1 cellular context compared by ENCODE assay signal in genomic region chr11:8682219-8683114, GRCh38.
TF ChIP-seq lines count a peak whose summit lies in the region.

TSS of gene RPL27A (plus strand) at chr11:8682792. CDS start at chr11:8682814, 22 bp downstream.
A gene with protein sequence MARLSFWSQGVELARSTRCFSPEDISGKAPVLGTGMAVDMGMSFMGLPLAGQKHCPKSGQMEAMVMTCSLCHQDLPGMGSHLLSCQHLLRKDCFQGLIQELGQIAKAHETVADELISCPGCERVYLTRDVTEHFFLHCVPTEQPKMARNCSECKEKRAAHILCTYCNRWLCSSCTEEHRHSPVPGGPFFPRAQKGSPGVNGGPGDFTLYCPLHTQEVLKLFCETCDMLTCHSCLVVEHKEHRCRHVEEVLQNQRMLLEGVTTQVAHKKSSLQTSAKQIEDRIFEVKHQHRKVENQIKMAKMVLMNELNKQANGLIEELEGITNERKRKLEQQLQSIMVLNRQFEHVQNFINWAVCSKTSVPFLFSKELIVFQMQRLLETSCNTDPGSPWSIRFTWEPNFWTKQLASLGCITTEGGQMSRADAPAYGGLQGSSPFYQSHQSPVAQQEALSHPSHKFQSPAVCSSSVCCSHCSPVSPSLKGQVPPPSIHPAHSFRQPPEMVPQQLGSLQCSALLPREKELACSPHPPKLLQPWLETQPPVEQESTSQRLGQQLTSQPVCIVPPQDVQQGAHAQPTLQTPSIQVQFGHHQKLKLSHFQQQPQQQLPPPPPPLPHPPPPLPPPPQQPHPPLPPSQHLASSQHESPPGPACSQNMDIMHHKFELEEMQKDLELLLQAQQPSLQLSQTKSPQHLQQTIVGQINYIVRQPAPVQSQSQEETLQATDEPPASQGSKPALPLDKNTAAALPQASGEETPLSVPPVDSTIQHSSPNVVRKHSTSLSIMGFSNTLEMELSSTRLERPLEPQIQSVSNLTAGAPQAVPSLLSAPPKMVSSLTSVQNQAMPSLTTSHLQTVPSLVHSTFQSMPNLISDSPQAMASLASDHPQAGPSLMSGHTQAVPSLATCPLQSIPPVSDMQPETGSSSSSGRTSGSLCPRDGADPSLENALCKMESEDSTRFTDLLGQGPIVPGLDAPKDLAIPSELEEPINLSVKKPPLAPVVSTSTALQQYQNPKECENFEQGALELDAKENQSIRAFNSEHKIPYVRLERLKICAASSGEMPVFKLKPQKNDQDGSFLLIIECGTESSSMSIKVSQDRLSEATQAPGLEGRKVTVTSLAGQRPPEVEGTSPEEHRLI (N-terminal part only) (minus strand): TSS chr11:8682665. CDS start chr11:8672274, 10,391 bp downstream.

TF ChIP-seq in HepG2, 621 proteins besides CTCF, POLR2A, EP300 and RAD21 (continued from another document and continues in another):
- TF ChIP-seq ARNTL (CRISPR knock-in tag; IDR thresholded peaks at IDR 0.05) (0 out of 2 replicates have a peak, but pooled peaks have one; percentile 62), MXD1 (CRISPR knock-in tag; IDR thresholded peaks at IDR 0.05) (peak; percentile 83; the same call in 1 of the 2 replicates), NFKBIZ (CRISPR knock-in tag; IDR thresholded peaks at IDR 0.05) (peak; percentile 22; the same call in 1 of the 2 replicates), SAFB2 (CRISPR knock-in tag; IDR thresholded peaks at IDR 0.05; ENCODE audit: borderline replicate concordance, low read depth) (no peak; the same call in 1 of the 2 replicates), ZFP1 (CRISPR knock-in tag; IDR thresholded peaks at IDR 0.05) (no peak), ZNF44 (CRISPR knock-in tag; IDR thresholded peaks at IDR 0.05) (peak; percentile 68; the same call in 1 of the 2 replicates), ZNF761 (CRISPR knock-in tag; conservative IDR thresholded peaks at IDR 0.05) (peak; percentile 87), IRX3 (CRISPR knock-in tag; IDR thresholded peaks at IDR 0.05; ENCODE audit: borderline replicate concordance, low read depth) (0 out of 2 replicates have a peak, but pooled peaks have one; percentile 31), ZNF460 (CRISPR knock-in tag; IDR thresholded peaks at IDR 0.05; ENCODE audit: borderline replicate concordance) (no peak), BHLHE40 (IDR thresholded peaks at IDR 0.05; ENCODE audit: low read length) (no peak), ZMYM2 (CRISPR knock-in tag; IDR thresholded peaks at IDR 0.05) (0 out of 2 replicates have a peak, but pooled peaks have one; percentile 17), MLLT10 (CRISPR knock-in tag; IDR thresholded peaks at IDR 0.05) (no peak), NKX3-1 (CRISPR knock-in tag; IDR thresholded peaks at IDR 0.05) (peak; percentile 60), RFX5 (IDR thresholded peaks at IDR 0.05; ENCODE audit: low read depth, low read length) (no peak), ISL2 (CRISPR knock-in tag; IDR thresholded peaks at IDR 0.05) (peak; percentile 65), ZFY (CRISPR knock-in tag; IDR thresholded peaks at IDR 0.05) (peak; percentile 99), ZNF773 (CRISPR knock-in tag; IDR thresholded peaks at IDR 0.05; ENCODE audit: borderline replicate concordance) (peak; percentile 11; the same call in 1 of the 2 replicates), TP53 (CRISPR knock-in tag; conservative IDR thresholded peaks at IDR 0.05) (no peak), GATA4 (IDR thresholded peaks at IDR 0.05; ENCODE audit: borderline replicate concordance, low read depth) (peak; percentile 51; the same call in 1 of the 2 replicates), FOXK1 (CRISPR knock-in tag; IDR thresholded peaks at IDR 0.05; ENCODE audit: borderline replicate concordance, low read depth) (no peak), PITX1 (CRISPR knock-in tag; IDR thresholded peaks at IDR 0.05) (peak; percentile 85), ZNF567 (CRISPR knock-in tag; IDR thresholded peaks at IDR 0.05; ENCODE audit: borderline replicate concordance) (no peak), SMYD3 (CRISPR knock-in tag; IDR thresholded peaks at IDR 0.05) (no peak), ZMAT3 (CRISPR knock-in tag; conservative IDR thresholded peaks at IDR 0.05) (peak; percentile 86), SIN3A (IDR thresholded peaks at IDR 0.05; ENCODE audit: borderline replicate concordance, low read depth, low read length) (peak; percentile 93; the same call in 1 of the 2 replicates), FOXO1 (CRISPR knock-in tag; IDR thresholded peaks at IDR 0.05) (no peak; the same call in 1 of the 2 replicates), ZNF784 (CRISPR knock-in tag; IDR thresholded peaks at IDR 0.05; ENCODE audit: borderline replicate concordance) (peak; percentile 55; the same call in 1 of the 2 replicates), CC2D1A (CRISPR knock-in tag; IDR thresholded peaks at IDR 0.05) (no peak), ZNF720 (CRISPR knock-in tag; IDR thresholded peaks at IDR 0.05) (no peak), ZNF234 (CRISPR knock-in tag; conservative IDR thresholded peaks at IDR 0.05) (peak; percentile 66; the same call in 1 of the 2 replicates), JUN (CRISPR knock-in tag; IDR thresholded peaks at IDR 0.05) (no peak), ZNF547 (CRISPR knock-in tag; IDR thresholded peaks at IDR 0.05) (0 out of 2 replicates have a peak, but pooled peaks have one; percentile 64), ZNF615 (CRISPR knock-in tag; IDR thresholded peaks at IDR 0.05; ENCODE audit: borderline replicate concordance) (0 out of 2 replicates have a peak, but pooled peaks have one; percentile 16), NCOA5 (CRISPR knock-in tag; IDR thresholded peaks at IDR 0.05) (no peak), ZNF160 (CRISPR knock-in tag; IDR thresholded peaks at IDR 0.05) (peak; percentile 77), ZNF841 (CRISPR knock-in tag; IDR thresholded peaks at IDR 0.05; ENCODE audit: borderline replicate concordance) (no peak), ZFAT (CRISPR knock-in tag; conservative IDR thresholded peaks at IDR 0.05) (no peak), PAF1 (CRISPR knock-in tag; IDR thresholded peaks at IDR 0.05) (no peak; the same call in 1 of the 2 replicates), CAMTA2 (CRISPR knock-in tag; IDR thresholded peaks at IDR 0.05; ENCODE audit: borderline replicate concordance) (0 out of 2 replicates have a peak, but pooled peaks have one; percentile 48), MEF2D (CRISPR knock-in tag; IDR thresholded peaks at IDR 0.05) (0 out of 2 replicates have a peak, but pooled peaks have one; percentile 28), PRPF4 (IDR thresholded peaks at IDR 0.05; ENCODE audit: low read depth, low read length, poor library complexity, severe bottlenecking) (no peak), HNRNPLL (IDR thresholded peaks at IDR 0.05; ENCODE audit: low read depth, low read length, poor library complexity, severe bottlenecking) (peak; percentile 64), ZNF468 (CRISPR knock-in tag; IDR thresholded peaks at IDR 0.05) (no peak), MXD4 (CRISPR knock-in tag; IDR thresholded peaks at IDR 0.05) (peak; percentile 61; the same call in 1 of the 2 replicates), SPEN (CRISPR knock-in tag; IDR thresholded peaks at IDR 0.05; ENCODE audit: low read depth) (peak; percentile 99), RFXAP (CRISPR knock-in tag; IDR thresholded peaks at IDR 0.05; ENCODE audit: borderline replicate concordance) (peak; percentile 86; the same call in 1 of the 2 replicates), ZSCAN9 (CRISPR knock-in tag; IDR thresholded peaks at IDR 0.05; ENCODE audit: borderline replicate concordance) (no peak), ZNF510 (CRISPR knock-in tag; IDR thresholded peaks at IDR 0.05; ENCODE audit: low read depth) (no peak), ZHX2 (IDR thresholded peaks at IDR 0.05; ENCODE audit: low read depth) (peak; percentile 24; the same call in 1 of the 2 replicates), ZHX2 (CRISPR knock-in tag; IDR thresholded peaks at IDR 0.05; ENCODE audit: borderline replicate concordance) (no peak), YEATS2 (CRISPR knock-in tag; IDR thresholded peaks at IDR 0.05; ENCODE audit: borderline replicate concordance) (peak; percentile 99), SMAD1 (CRISPR knock-in tag; IDR thresholded peaks at IDR 0.05; ENCODE audit: borderline replicate concordance, low read depth) (no peak), ZNF282 (IDR thresholded peaks at IDR 0.05; ENCODE audit: partially characterized antibody) (no peak), ATAD3A (CRISPR knock-in tag; IDR thresholded peaks at IDR 0.05) (no peak), MIXL1 (CRISPR knock-in tag; IDR thresholded peaks at IDR 0.05) (no peak), NFATC3 (CRISPR knock-in tag; IDR thresholded peaks at IDR 0.05) (no peak), ZNF430 (CRISPR knock-in tag; IDR thresholded peaks at IDR 0.05) (peak; percentile 82; the same call in 1 of the 2 replicates), JUND (CRISPR knock-in tag; IDR thresholded peaks at IDR 0.05) (no peak)
- TF ChIP-seq, protein P1, sequence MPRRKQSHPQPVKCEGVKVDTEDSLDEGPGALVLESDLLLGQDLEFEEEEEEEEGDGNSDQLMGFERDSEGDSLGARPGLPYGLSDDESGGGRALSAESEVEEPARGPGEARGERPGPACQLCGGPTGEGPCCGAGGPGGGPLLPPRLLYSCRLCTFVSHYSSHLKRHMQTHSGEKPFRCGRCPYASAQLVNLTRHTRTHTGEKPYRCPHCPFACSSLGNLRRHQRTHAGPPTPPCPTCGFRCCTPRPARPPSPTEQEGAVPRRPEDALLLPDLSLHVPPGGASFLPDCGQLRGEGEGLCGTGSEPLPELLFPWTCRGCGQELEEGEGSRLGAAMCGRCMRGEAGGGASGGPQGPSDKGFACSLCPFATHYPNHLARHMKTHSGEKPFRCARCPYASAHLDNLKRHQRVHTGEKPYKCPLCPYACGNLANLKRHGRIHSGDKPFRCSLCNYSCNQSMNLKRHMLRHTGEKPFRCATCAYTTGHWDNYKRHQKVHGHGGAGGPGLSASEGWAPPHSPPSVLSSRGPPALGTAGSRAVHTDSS (CRISPR knock-in tag; conservative IDR thresholded peaks at IDR 0.05), result 0 out of 2 replicates have a peak, but pooled peaks have one; percentile 5
- TF ChIP-seq, protein P2, sequence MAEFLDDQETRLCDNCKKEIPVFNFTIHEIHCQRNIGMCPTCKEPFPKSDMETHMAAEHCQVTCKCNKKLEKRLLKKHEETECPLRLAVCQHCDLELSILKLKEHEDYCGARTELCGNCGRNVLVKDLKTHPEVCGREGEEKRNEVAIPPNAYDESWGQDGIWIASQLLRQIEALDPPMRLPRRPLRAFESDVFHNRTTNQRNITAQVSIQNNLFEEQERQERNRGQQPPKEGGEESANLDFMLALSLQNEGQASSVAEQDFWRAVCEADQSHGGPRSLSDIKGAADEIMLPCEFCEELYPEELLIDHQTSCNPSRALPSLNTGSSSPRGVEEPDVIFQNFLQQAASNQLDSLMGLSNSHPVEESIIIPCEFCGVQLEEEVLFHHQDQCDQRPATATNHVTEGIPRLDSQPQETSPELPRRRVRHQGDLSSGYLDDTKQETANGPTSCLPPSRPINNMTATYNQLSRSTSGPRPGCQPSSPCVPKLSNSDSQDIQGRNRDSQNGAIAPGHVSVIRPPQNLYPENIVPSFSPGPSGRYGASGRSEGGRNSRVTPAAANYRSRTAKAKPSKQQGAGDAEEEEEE (CRISPR knock-in tag; IDR thresholded peaks at IDR 0.05; ENCODE audit: borderline replicate concordance), result no peak
- TF ChIP-seq, protein P3, sequence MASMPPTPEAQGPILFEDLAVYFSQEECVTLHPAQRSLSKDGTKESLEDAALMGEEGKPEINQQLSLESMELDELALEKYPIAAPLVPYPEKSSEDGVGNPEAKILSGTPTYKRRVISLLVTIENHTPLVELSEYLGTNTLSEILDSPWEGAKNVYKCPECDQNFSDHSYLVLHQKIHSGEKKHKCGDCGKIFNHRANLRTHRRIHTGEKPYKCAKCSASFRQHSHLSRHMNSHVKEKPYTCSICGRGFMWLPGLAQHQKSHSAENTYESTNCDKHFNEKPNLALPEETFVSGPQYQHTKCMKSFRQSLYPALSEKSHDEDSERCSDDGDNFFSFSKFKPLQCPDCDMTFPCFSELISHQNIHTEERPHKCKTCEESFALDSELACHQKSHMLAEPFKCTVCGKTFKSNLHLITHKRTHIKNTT (CRISPR knock-in tag; IDR thresholded peaks at IDR 0.05), result no peak
